Comparison of ENCODE assay signal across 11 cellular contexts in genomic region chr15:30922469-30923311, GRCh38. TPM values are rescaled to one million over a fixed set of nuclear protein-coding genes. Genes with fewer than 3 reads are reported as not detected.
A peak's percentile ranks its signal among the peaks of the same experiment; 100 is the strongest.
DNase-seq lines count a peak whose midpoint lies in the region; ATAC-seq and TF ChIP-seq lines count a peak whose summit lies in the region.
"Had no signal": no experiment of that assay in that cellular context is flagged by ENCODE, and none has a peak within 500 bp of the region (broad histone marks: within the 10 kb centered on the region; RNA-seq: fewer than 3 reads in every experiment).

No MANE protein-coding gene starts in this region.

- no peaks in the 10 kb centered on the region for H3K4me1 Mint-ChIP-seq in activated T-helper 1 cell treated with anti-CD3 and anti-CD28 coated beads, Interleukin-12 subunit alpha, Interleukin-12 subunit beta, Interleukin-2, Interleukin-4 antibody, amounts not matched to agents 30 ng/mL and 10 ng/mL and 1 ng/mL, durations not matched to agents 14 hours and 24 hours and 36 hours (ENCODE audit: low read depth)

- no peaks in the 10 kb centered on the region for H3K27me3 ChIP-seq in cardiac muscle cell

- peak in 12 of 14 donors; percentile 29 to 87 (median 78) for DNase-seq in C1 segment of cervical spinal cord (lab: John Stamatoyannopoulos, UW)
- peak; percentile 38 for DNase-seq in amniotic epithelial cell (ENCODE audit: low read depth)
- DNase-seq in cardiac muscle cell (ENCODE audit: low read depth in 1 of 2, low spot score in 1 of 2) = peak in 1 of 2 donors; percentile 15
- DNase-seq in occipital lobe (lab: John Stamatoyannopoulos, UW) = peak; percentile 74
- DNase-seq in stimulated activated CD4-positive, alpha-beta T cell treated with anti-CD3 and anti-CD28 coated beads, Interleukin-1b, Interleukin-23, amount 100 ng/mL, for 48 hours = no peak
- DNase-seq in activated T-helper 1 cell treated with anti-CD3 and anti-CD28 coated beads, Interleukin-12 subunit alpha, Interleukin-12 subunit beta, Interleukin-2, Interleukin-4 antibody, amounts not matched to agents 30 ng/mL and 10 ng/mL and 1 ng/mL, durations not matched to agents 14 hours and 24 hours and 36 hours (ENCODE audit: low spot score) = no peak
- DNase-seq: DND-41, NCI-H1436 treated with DMSO at 0.1 percent for 48 hours, WERI-Rb-1 had no signal

- no peak overlapping the region for H3K27ac Mint-ChIP-seq in activated T-helper 1 cell treated with anti-CD3 and anti-CD28 coated beads, Interleukin-12 subunit alpha, Interleukin-12 subunit beta, Interleukin-2, Interleukin-4 antibody, amounts not matched to agents 30 ng/mL and 10 ng/mL and 1 ng/mL, durations not matched to agents 14 hours and 24 hours and 36 hours

- intact Hi-C loops in activated T-helper 1 cell treated with anti-CD3 and anti-CD28 coated beads, Interleukin-12 subunit alpha, Interleukin-12 subunit beta, Interleukin-2, Interleukin-4 antibody, amounts not matched to agents 30 ng/mL and 10 ng/mL and 1 ng/mL, durations not matched to agents 14 hours and 24 hours and 36 hours (cut with micrococcal nuclease) = no loop called here

- H3K36me3 Mint-ChIP-seq in activated T-helper 1 cell treated with anti-CD3 and anti-CD28 coated beads, Interleukin-12 subunit alpha, Interleukin-12 subunit beta, Interleukin-2, Interleukin-4 antibody, amounts not matched to agents 30 ng/mL and 10 ng/mL and 1 ng/mL, durations not matched to agents 14 hours and 24 hours and 36 hours (ENCODE audit: low read depth) = peaks cover 34% of the 10 kb centered on the region

- no peaks in the 10 kb centered on the region for H3K9me3 ChIP-seq in cardiac muscle cell (ENCODE audit: low read depth)

- H3K27me3 Mint-ChIP-seq in activated T-helper 1 cell treated with anti-CD3 and anti-CD28 coated beads, Interleukin-12 subunit alpha, Interleukin-12 subunit beta, Interleukin-2, Interleukin-4 antibody, amounts not matched to agents 30 ng/mL and 10 ng/mL and 1 ng/mL, durations not matched to agents 14 hours and 24 hours and 36 hours (ENCODE audit: insufficient read depth) = no peaks in the 10 kb centered on the region

- ATAC-seq in HG02798 (IDR thresholded peaks at IDR 0.05; ENCODE audit: poor library complexity, unreplicated experiment) (no peak), HG02840 (IDR thresholded peaks at IDR 0.05; ENCODE audit: low FRiP score, unreplicated experiment) (no peak)

- H3K9me3 Mint-ChIP-seq in activated T-helper 1 cell treated with anti-CD3 and anti-CD28 coated beads, Interleukin-12 subunit alpha, Interleukin-12 subunit beta, Interleukin-2, Interleukin-4 antibody, amounts not matched to agents 30 ng/mL and 10 ng/mL and 1 ng/mL, durations not matched to agents 14 hours and 24 hours and 36 hours = no peaks in the 10 kb centered on the region

- no peak for TF ChIP-seq CTCF in cardiac muscle cell (IDR thresholded peaks at IDR 0.05; ENCODE audit: low read depth, low read length)

- H3K27ac ChIP-seq in cardiac muscle cell = peak overlapping the region; percentile 34
- H3K27ac ChIP-seq: WERI-Rb-1 had no signal

- no peak overlapping the region for H3K4me3 Mint-ChIP-seq in activated T-helper 1 cell treated with anti-CD3 and anti-CD28 coated beads, Interleukin-12 subunit alpha, Interleukin-12 subunit beta, Interleukin-2, Interleukin-4 antibody, amounts not matched to agents 30 ng/mL and 10 ng/mL and 1 ng/mL, durations not matched to agents 14 hours and 24 hours and 36 hours

- peaks cover 73% of the 10 kb centered on the region for H3K36me3 ChIP-seq in cardiac muscle cell

- H3K4me3 ChIP-seq in cardiac muscle cell = no peak overlapping the region

- no peaks in the 10 kb centered on the region for H3K4me1 ChIP-seq in cardiac muscle cell (ENCODE audit: low read depth)

RNA-seq across cellular contexts. Expression of gene FAN1, which starts 19.0 kb away (rescaled TPM):
- total RNA-seq in cardiac muscle cell = 20.5 and 26.8 TPM in 2 replicates
- polyA plus RNA-seq in cardiac muscle cell = 18.3 and 35.5 TPM in 2 replicates
- 32.6 TPM for total RNA-seq in occipital lobe
- total RNA-seq in activated T-helper 1 cell treated with anti-CD3 and anti-CD28 coated beads, Interleukin-12 subunit alpha, Interleukin-12 subunit beta, Interleukin-2, Interleukin-4 antibody, amounts not matched to agents 30 ng/mL and 10 ng/mL and 1 ng/mL, durations not matched to agents 14 hours and 24 hours and 36 hours = 26.5 and 27.7 TPM in 2 replicates

Comparison
In these comparisons a context has a peak if more than half of its experiments do, and no peak if none do; other contexts are left out.
1. DNase-seq: peak in C1 segment of cervical spinal cord (12 of 14), amniotic epithelial cell (single experiment) and occipital lobe (single experiment); none in stimulated activated CD4-positive, alpha-beta T cell treated with anti-CD3 and anti-CD28 coated beads, Interleukin-1b, Interleukin-23, amount 100 ng/mL, for 48 hours (single experiment) and activated T-helper 1 cell treated with anti-CD3 and anti-CD28 coated beads, Interleukin-12 subunit alpha, Interleukin-12 subunit beta, Interleukin-2, Interleukin-4 antibody, amounts not matched to agents 30 ng/mL and 10 ng/mL and 1 ng/mL, durations not matched to agents 14 hours and 24 hours and 36 hours (single experiment).